1 cellular context compared by ENCODE assay signal in genomic region chr1:231734417-231734816, GRCh38.
TF ChIP-seq lines count a peak whose summit lies in the region.

No MANE protein-coding gene starts in this region.

TF ChIP-seq in IMR-90, 13 proteins besides CTCF, POLR2A, EP300 and RAD21 (continued from another document):
- TF ChIP-seq, protein P1, sequence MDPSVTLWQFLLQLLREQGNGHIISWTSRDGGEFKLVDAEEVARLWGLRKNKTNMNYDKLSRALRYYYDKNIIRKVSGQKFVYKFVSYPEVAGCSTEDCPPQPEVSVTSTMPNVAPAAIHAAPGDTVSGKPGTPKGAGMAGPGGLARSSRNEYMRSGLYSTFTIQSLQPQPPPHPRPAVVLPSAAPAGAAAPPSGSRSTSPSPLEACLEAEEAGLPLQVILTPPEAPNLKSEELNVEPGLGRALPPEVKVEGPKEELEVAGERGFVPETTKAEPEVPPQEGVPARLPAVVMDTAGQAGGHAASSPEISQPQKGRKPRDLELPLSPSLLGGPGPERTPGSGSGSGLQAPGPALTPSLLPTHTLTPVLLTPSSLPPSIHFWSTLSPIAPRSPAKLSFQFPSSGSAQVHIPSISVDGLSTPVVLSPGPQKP (IDR thresholded peaks at IDR 0.05; ENCODE audit: borderline replicate concordance, low read depth, low read length), result no peak
- peak; percentile 83 for TF ChIP-seq MAFK (IDR thresholded peaks at IDR 0.05; ENCODE audit: low read depth, low read length)
- TF ChIP-seq RCOR1 (IDR thresholded peaks at IDR 0.05; ENCODE audit: insufficient replicate concordance, low read length), result no peak
- no peak for TF ChIP-seq CHD1 (IDR thresholded peaks at IDR 0.05; ENCODE audit: low read depth, low read length)
